In the genomic region with DNA sequence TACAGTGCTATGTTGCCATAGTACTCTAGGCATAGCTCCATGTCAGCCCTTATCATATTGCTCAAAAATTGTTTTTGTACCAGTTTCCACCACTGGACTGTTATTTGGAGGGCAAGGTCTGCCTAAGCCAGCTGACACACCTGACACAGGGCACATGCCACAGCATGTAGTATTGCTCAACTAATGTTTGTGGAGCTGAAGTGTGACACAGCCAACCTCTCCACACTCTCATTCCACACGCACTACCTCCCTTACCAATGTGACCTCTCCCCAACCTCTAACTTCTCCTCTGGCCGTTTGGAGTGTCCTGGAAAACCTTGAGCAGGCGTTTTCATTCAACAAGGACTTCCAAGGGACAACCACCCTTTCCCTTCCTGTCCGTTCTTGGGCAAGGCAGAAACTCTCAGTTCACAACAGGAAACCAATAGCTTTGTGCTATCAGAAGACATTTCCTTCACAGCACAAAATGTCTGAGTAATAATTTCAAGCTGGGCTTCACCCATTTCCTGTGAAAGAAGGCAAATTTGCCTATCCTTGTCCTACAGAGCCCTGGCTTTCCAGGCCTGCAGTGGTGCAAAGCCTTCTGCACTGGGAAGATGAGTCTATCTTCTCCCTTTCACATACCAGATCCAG, we compare ENCODE assay signal across 13 cellular contexts. TPM values are rescaled to one million over a fixed set of nuclear protein-coding genes. Genes with fewer than 3 reads are reported as not detected.
A peak's percentile ranks its signal among the peaks of the same experiment; 100 is the strongest.
DNase-seq lines count a peak whose midpoint lies in the region; ATAC-seq, FAIRE-seq and TF ChIP-seq lines count a peak whose summit lies in the region.
"Had no signal": no experiment of that assay in that cellular context is flagged by ENCODE, and none has a peak within 500 bp of the region (broad histone marks: within the 10 kb centered on the region; RNA-seq: fewer than 3 reads in every experiment).

No MANE protein-coding gene starts in this region.

- peak overlapping the region; percentile 75 for H3K27ac Mint-ChIP-seq in activated CD8-positive, alpha-beta T cell treated with anti-CD3 and anti-CD28 coated beads for 36 hours

- H3K4me1 ChIP-seq in right cardiac atrium (ENCODE audit: control insufficient read depth, insufficient read depth, low read length) (no peaks in the 10 kb centered on the region), aorta (ENCODE audit: control insufficient read depth in 1 of 2, insufficient read depth in 2 of 2, low read length in 2 of 2) (no peaks in the 10 kb centered on the region)

- POLR2A ChIA-PET in activated CD8-positive, alpha-beta T cell treated with anti-CD3 and anti-CD28 coated beads for 36 hours (lab: Charles Lee), result interaction anchor here (1.1 kb wide), 1 partner anchor 38 kb away, joined by 3 read pairs; no protein-coding TSS in a partner anchor

- intact Hi-C loops in Right ventricle myocardium superior (cut with DNase I) (no loop called here), cardiac septum (cut with DNase I) (loop anchor here (2.0 kb wide), 1 partner anchor 60 kb away; no protein-coding TSS in a partner anchor), right cardiac atrium (cut with DNase I) (no loop called here), aorta (cut with DNase I) (no loop called here)
- intact Hi-C loops in activated CD8-positive, alpha-beta T cell treated with anti-CD3 and anti-CD28 coated beads for 36 hours (cut with micrococcal nuclease), result no loop called here

- no peaks in the 10 kb centered on the region for H3K9me3 Mint-ChIP-seq in activated CD8-positive, alpha-beta T cell treated with anti-CD3 and anti-CD28 coated beads for 36 hours

- no peak overlapping the region for H3K4me3 Mint-ChIP-seq in activated CD8-positive, alpha-beta T cell treated with anti-CD3 and anti-CD28 coated beads for 36 hours

- no peaks in the 10 kb centered on the region for H3K36me3 ChIP-seq in aorta (ENCODE audit: control insufficient read depth in 1 of 2, insufficient read depth in 2 of 2, low read length in 1 of 2)

- ATAC-seq in Right ventricle myocardium superior (ENCODE audit: poor library complexity) (peak; percentile 34), right cardiac atrium (peak; percentile 81 to 97), aorta (ENCODE audit: low FRiP score) (peak; percentile 33), SK-N-SH treated with all-trans-retinoic acid at 6 μM for 48 hours (no peak)
- ATAC-seq in activated CD8-positive, alpha-beta T cell treated with anti-CD3 and anti-CD28 coated beads for 36 hours, result peak; percentile 27

- no peaks in the 10 kb centered on the region for H3K27me3 Mint-ChIP-seq in activated CD8-positive, alpha-beta T cell treated with anti-CD3 and anti-CD28 coated beads for 36 hours

- H3K27ac ChIP-seq in right cardiac atrium (ENCODE audit: low read length) (peak overlapping the region; percentile 45), aorta (ENCODE audit: low read depth in 1 of 2, low read length in 2 of 2) (no peak overlapping the region)

- no peaks in the 10 kb centered on the region for H3K27me3 ChIP-seq in right cardiac atrium (ENCODE audit: control insufficient read depth, insufficient read depth)
- H3K27me3 ChIP-seq in aorta (ENCODE audit: control insufficient read depth in 1 of 2, insufficient read depth in 2 of 2, low read length in 1 of 2), result no peaks in the 10 kb centered on the region

- CTCF ChIA-PET in activated CD8-positive, alpha-beta T cell treated with anti-CD3 and anti-CD28 coated beads for 36 hours (lab: Charles Lee), result interaction anchor here (1.6 to 2.4 kb wide), 2 partner anchors 9 to 227 kb away, joined by 5 to 8 read pairs; no protein-coding TSS in a partner anchor

- no peak overlapping the region for H3K4me3 ChIP-seq in right cardiac atrium (ENCODE audit: low read length)
- no peak overlapping the region for H3K4me3 ChIP-seq in aorta (ENCODE audit: low read length in 2 of 2)

- DNase-seq in Right ventricle myocardium superior (no peak), cardiac septum (ENCODE audit: low spot score) (no peak), right cardiac atrium (peak in 1 of 3 donors; percentile 17), aorta (no peak), urothelium cell line (ENCODE audit: low spot score) (no peak), H54 (ENCODE audit: insufficient read length, low spot score) (no peak)
- no peak for DNase-seq in activated CD8-positive, alpha-beta T cell treated with anti-CD3 and anti-CD28 coated beads for 36 hours
- DNase-seq: cerebellar nuclear complex; kidney glomerular epithelial cell; NCI-H1417 treated with DMSO at 0.1 percent for 48 hours; NCI-H526; stimulated activated CD4-positive, alpha-beta T cell treated with anti-CD3 and anti-CD28 coated beads, Interleukin-12 subunit alpha, Interleukin-12 subunit beta, amount 100 ng/mL, for 4 hours had no signal

- H3K4me1 Mint-ChIP-seq in activated CD8-positive, alpha-beta T cell treated with anti-CD3 and anti-CD28 coated beads for 36 hours (ENCODE audit: low read depth), result peaks cover 7% of the 10 kb centered on the region

- no peak for TF ChIP-seq CTCF in activated CD8-positive, alpha-beta T cell treated with anti-CD3 and anti-CD28 coated beads for 36 hours (IDR thresholded peaks at IDR 0.05)

- no peak for TF ChIP-seq POLR2A in H54 (IDR thresholded peaks at IDR 0.05; ENCODE audit: low read depth, low read length)

- 40% methylated on average over 4 of the region's 4 CpGs for WGBS in right cardiac atrium
- WGBS in aorta, 2 donors, result 36 to 40% methylated on average over 4 of the region's 4 CpGs

- no peak for FAIRE-seq in urothelium cell line (lab: Jason Lieb, UNC)
- no peak for FAIRE-seq in H54 (lab: Jason Lieb, UNC)

- H3K36me3 Mint-ChIP-seq in activated CD8-positive, alpha-beta T cell treated with anti-CD3 and anti-CD28 coated beads for 36 hours (ENCODE audit: low read depth), result no peaks in the 10 kb centered on the region

- no peaks in the 10 kb centered on the region for H3K9me3 ChIP-seq in right cardiac atrium (ENCODE audit: control insufficient read depth, low read length)
- no peaks in the 10 kb centered on the region for H3K9me3 ChIP-seq in aorta (ENCODE audit: control insufficient read depth, low read length)

TF ChIP-seq in SK-N-SH treated with all-trans-retinoic acid at 6 μM for 48 hours, 23 proteins besides CTCF, POLR2A, EP300 and RAD21 (continues in another document):
- no peak for TF ChIP-seq GLIS3 (CRISPR knock-in tag; IDR thresholded peaks at IDR 0.05)
- no peak for TF ChIP-seq BACH2 (CRISPR knock-in tag; IDR thresholded peaks at IDR 0.05; ENCODE audit: borderline replicate concordance)
- TF ChIP-seq, protein P1, sequence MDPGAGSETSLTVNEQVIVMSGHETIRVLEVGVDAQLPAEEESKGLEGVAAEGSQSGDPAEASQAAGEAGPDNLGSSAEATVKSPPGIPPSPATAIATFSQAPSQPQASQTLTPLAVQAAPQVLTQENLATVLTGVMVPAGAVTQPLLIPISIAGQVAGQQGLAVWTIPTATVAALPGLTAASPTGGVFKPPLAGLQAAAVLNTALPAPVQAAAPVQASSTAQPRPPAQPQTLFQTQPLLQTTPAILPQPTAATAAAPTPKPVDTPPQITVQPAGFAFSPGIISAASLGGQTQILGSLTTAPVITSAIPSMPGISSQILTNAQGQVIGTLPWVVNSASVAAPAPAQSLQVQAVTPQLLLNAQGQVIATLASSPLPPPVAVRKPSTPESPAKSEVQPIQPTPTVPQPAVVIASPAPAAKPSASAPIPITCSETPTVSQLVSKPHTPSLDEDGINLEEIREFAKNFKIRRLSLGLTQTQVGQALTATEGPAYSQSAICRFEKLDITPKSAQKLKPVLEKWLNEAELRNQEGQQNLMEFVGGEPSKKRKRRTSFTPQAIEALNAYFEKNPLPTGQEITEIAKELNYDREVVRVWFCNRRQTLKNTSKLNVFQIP (CRISPR knock-in tag; IDR thresholded peaks at IDR 0.05; ENCODE audit: borderline replicate concordance, low read depth), result no peak
- no peak for TF ChIP-seq SNAI2 (CRISPR knock-in tag; IDR thresholded peaks at IDR 0.05)
- TF ChIP-seq TOX (CRISPR knock-in tag; IDR thresholded peaks at IDR 0.05; ENCODE audit: borderline replicate concordance), result no peak
- no peak for TF ChIP-seq ARNTL (CRISPR knock-in tag; IDR thresholded peaks at IDR 0.05; ENCODE audit: borderline replicate concordance, low read depth)
- TF ChIP-seq ESRRG (CRISPR knock-in tag; IDR thresholded peaks at IDR 0.05), result no peak
- no peak for TF ChIP-seq CSDC2 (CRISPR knock-in tag; IDR thresholded peaks at IDR 0.05)
- TF ChIP-seq, protein P2, sequence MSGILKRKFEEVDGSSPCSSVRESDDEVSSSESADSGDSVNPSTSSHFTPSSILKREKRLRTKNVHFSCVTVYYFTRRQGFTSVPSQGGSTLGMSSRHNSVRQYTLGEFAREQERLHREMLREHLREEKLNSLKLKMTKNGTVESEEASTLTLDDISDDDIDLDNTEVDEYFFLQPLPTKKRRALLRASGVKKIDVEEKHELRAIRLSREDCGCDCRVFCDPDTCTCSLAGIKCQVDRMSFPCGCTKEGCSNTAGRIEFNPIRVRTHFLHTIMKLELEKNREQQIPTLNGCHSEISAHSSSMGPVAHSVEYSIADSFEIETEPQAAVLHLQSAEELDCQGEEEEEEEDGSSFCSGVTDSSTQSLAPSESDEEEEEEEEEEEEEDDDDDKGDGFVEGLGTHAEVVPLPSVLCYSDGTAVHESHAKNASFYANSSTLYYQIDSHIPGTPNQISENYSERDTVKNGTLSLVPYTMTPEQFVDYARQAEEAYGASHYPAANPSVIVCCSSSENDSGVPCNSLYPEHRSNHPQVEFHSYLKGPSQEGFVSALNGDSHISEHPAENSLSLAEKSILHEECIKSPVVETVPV (CRISPR knock-in tag; IDR thresholded peaks at IDR 0.05), result no peak

RNA-seq across cellular contexts. Expression of gene TLNRD1, which starts 38.4 kb away (rescaled TPM):
- total RNA-seq in Right ventricle myocardium superior (6.1 TPM), cardiac septum (7.3 TPM), right cardiac atrium (10 to 100 TPM in 1 of 4 donors, 1 to 10 TPM in 3; 6.7 to 17.2 (median 7.3) TPM), aorta (10 to 100 TPM; 15.7 to 24.4 TPM)
- total RNA-seq in activated CD8-positive, alpha-beta T cell treated with anti-CD3 and anti-CD28 coated beads for 36 hours, result 10 to 100 TPM; 19.3 to 20.1 TPM
- polyA plus RNA-seq in right cardiac atrium (4.8 TPM), aorta (1 to 10 TPM; 1.6 to 4.3 TPM)

RNA-seq across cellular contexts. Expression of gene MESD, which starts 49.5 kb away (rescaled TPM):
- 12.5 TPM for total RNA-seq in Right ventricle myocardium superior
- total RNA-seq in cardiac septum, result 12.5 TPM
- total RNA-seq in activated CD8-positive, alpha-beta T cell treated with anti-CD3 and anti-CD28 coated beads for 36 hours, result 10 to 100 TPM; 15.8 to 16.5 TPM
- 10 to 100 TPM; 15.7 to 18.9 (median 17.3) TPM for total RNA-seq in right cardiac atrium
- 13.2 TPM for polyA plus RNA-seq in right cardiac atrium
- 10 to 100 TPM; 27.0 to 31.0 TPM for total RNA-seq in aorta
- 10 to 100 TPM; 11.2 to 13.3 TPM for polyA plus RNA-seq in aorta
